ENCODE assay signal across 17 cellular contexts in genomic region chr10:43846968-43847367, GRCh38.
DNase-seq lines count a peak whose midpoint lies in the region; ATAC-seq and TF ChIP-seq lines count a peak whose summit lies in the region.
"Had no signal": no experiment of that assay in that cellular context is flagged by ENCODE, and none has a peak within 500 bp of the region (broad histone marks: within the 10 kb centered on the region; RNA-seq: fewer than 3 reads in every experiment).

No MANE protein-coding gene starts in this region.

- no peak for TF ChIP-seq CTCF in A673 (conservative IDR thresholded peaks at IDR 0.05; ENCODE audit: low read depth, low read length)
- no peak for TF ChIP-seq CTCF in IMR-90 (conservative IDR thresholded peaks at IDR 0.05; ENCODE audit: low read depth, low read length)
- no peak for TF ChIP-seq CTCF in nephron (IDR thresholded peaks at IDR 0.05; ENCODE audit: unreplicated experiment in 3 of 3)

- intact Hi-C loops in A673 (cut with micrococcal nuclease; ENCODE audit: unreplicated experiment) = no loop called here
- intact Hi-C loops in IMR-90 (cut with micrococcal nuclease) = no loop called here

- no peak overlapping the region for H4K5ac ChIP-seq in IMR-90 (ENCODE audit: low read depth, low read length)

- H3K9me3 ChIP-seq in A673 (ENCODE audit: low read depth, low read length, poor library complexity, severe bottlenecking) (no peaks in the 10 kb centered on the region), IMR-90 (ENCODE audit: control insufficient read depth, insufficient read depth, low read length) (no peaks in the 10 kb centered on the region)

- H3K36me3 ChIP-seq in A673 (ENCODE audit: insufficient read depth, low read length, poor library complexity, severe bottlenecking) (no peaks in the 10 kb centered on the region), IMR-90 (ENCODE audit: control insufficient read depth, insufficient read depth, low read length) (no peaks in the 10 kb centered on the region)

- peaks cover 30% of the 10 kb centered on the region for H3K4me1 Mint-ChIP-seq in nephron

- H4K91ac ChIP-seq in IMR-90 (ENCODE audit: insufficient read depth, low read depth, low read length) = no peak overlapping the region

- H3K9ac ChIP-seq in IMR-90 (ENCODE audit: low read depth, low read length) = no peak overlapping the region

- no peak overlapping the region for H2BK5ac ChIP-seq in IMR-90 (ENCODE audit: low read depth, low read length, poor library complexity, severe bottlenecking)

- H3K23ac ChIP-seq in IMR-90 (ENCODE audit: low read depth, low read length) = no peak overlapping the region

- no peak overlapping the region for H2AFZ ChIP-seq in IMR-90 (replicated peaks; ENCODE audit: low read length, poor library complexity)

- H2AK5ac ChIP-seq in IMR-90 (ENCODE audit: low read depth, low read length) = peak overlapping the region; percentile 43; the same call in 1 of the 2 replicates

- H3K79me1 ChIP-seq in IMR-90 (ENCODE audit: low read depth in 1 of 2, low read length in 2 of 2) = no peaks in the 10 kb centered on the region

- WGBS in IMR-90 (ENCODE audit: extremely low coverage in 2 of 2, insufficient read length in 1 of 2), 2 experiments = 89% methylated on average over 3 of the region's 4 CpGs; no CpG with 5 or more reads in 1 of the 2 experiments

- no peak overlapping the region for H3K18ac ChIP-seq in IMR-90 (ENCODE audit: low read depth, low read length)

- H3K4me3 ChIP-seq in A673 (ENCODE audit: low read depth, low read length, poor library complexity, severe bottlenecking) (no peak overlapping the region), IMR-90 (ENCODE audit: insufficient read depth, low read depth, low read length) (no peak overlapping the region)
- H3K4me3 ChIP-seq: skin epidermis had no signal

- H2BK120ac ChIP-seq in IMR-90 (ENCODE audit: low read depth, low read length) = no peak overlapping the region

- peak; percentile 31 for DNase-seq in A673 (ENCODE audit: low spot score)
- DNase-seq in IMR-90 = no peak
- DNase-seq in fibroblast of gingiva (ENCODE audit: low read depth) = peak; percentile 19
- no peak for DNase-seq in activated CD8-positive, alpha-beta memory T cell treated with anti-CD3 and anti-CD28 coated beads for 24 hours
- no peak for DNase-seq in HCEC 1CT
- DNase-seq: activated naive CD4-positive, alpha-beta T cell; anterior cingulate cortex; C1 segment of cervical spinal cord; caudate nucleus; NCI-H187; NCI-H69 had no signal

- no peaks in the 10 kb centered on the region for H4K20me1 ChIP-seq in IMR-90 (ENCODE audit: insufficient read depth, low read length)

- no peaks in the 10 kb centered on the region for H3K9me3 Mint-ChIP-seq in nephron
- H3K9me3 Mint-ChIP-seq: activated T-cell treated with anti-CD3 and anti-CD28 coated beads, Interleukin-2, amount 50 U/mL, for 24 hours; dendritic cell treated with granulocyte-macrophage colony-stimulating factor and Interleukin-4, amounts not matched to agents 40 ng/mL and 50 ng/mL, for 4 days had no signal

- dilution Hi-C loops in IMR-90 (cut with HindIII; ENCODE audit: low sequenced_read_pairs, unreplicated experiment) = no loop called here

- no peak overlapping the region for H2AK9ac ChIP-seq in IMR-90 (replicated peaks; ENCODE audit: low read depth, low read length, poor library complexity)

- no peak overlapping the region for H3K4ac ChIP-seq in IMR-90 (ENCODE audit: low read depth, low read length)

- ATAC-seq in IMR-90 (ENCODE audit: low read depth) = no peak
- no peak for ATAC-seq in HG02588 (IDR thresholded peaks at IDR 0.05; ENCODE audit: unreplicated experiment)

- no peak overlapping the region for H3K27ac ChIP-seq in A673 (ENCODE audit: low read depth, low read length, poor library complexity, severe bottlenecking)
- H3K27ac ChIP-seq in IMR-90 (ENCODE audit: insufficient read depth, low read length) = no peak overlapping the region

- POLR2A ChIA-PET in A673 (lab: Charles Lee; ENCODE audit: low non-redundant PET) = no interaction called here
- POLR2A ChIA-PET in IMR-90 (lab: Charles Lee; ENCODE audit: unreplicated experiment) = no interaction called here

- H3K27me3 Mint-ChIP-seq in nephron (ENCODE audit: low read depth) = peaks cover 5% of the 10 kb centered on the region
- H3K27me3 Mint-ChIP-seq: activated T-cell treated with anti-CD3 and anti-CD28 coated beads, Interleukin-2, amount 50 U/mL, for 24 hours had no signal

- H3K27ac Mint-ChIP-seq in nephron = peak overlapping the region in 2 of 3 experiments; percentile 57 to 84
- H3K27ac Mint-ChIP-seq: dendritic cell treated with granulocyte-macrophage colony-stimulating factor and Interleukin-4, amounts not matched to agents 40 ng/mL and 50 ng/mL, for 4 days; progenitor cell of endocrine pancreas had no signal

- H3K36me3 Mint-ChIP-seq in nephron (ENCODE audit: low read depth) = no peaks in the 10 kb centered on the region

- no peak overlapping the region for H2BK20ac ChIP-seq in IMR-90 (ENCODE audit: low read depth, low read length)

- TF ChIP-seq RAD21 in IMR-90 (IDR thresholded peaks at IDR 0.05; ENCODE audit: low read length) = no peak

- H3K56ac ChIP-seq in IMR-90 (ENCODE audit: extremely low read depth, insufficient read depth, low read length) = no peak overlapping the region

- H3K4me3 Mint-ChIP-seq in nephron = no peak overlapping the region
- H3K4me3 Mint-ChIP-seq: dendritic cell treated with granulocyte-macrophage colony-stimulating factor and Interleukin-4, amounts not matched to agents 40 ng/mL and 50 ng/mL, for 4 days had no signal

- no peak overlapping the region for H2BK15ac ChIP-seq in IMR-90 (ENCODE audit: low read depth, low read length)

- H3K9me1 ChIP-seq in IMR-90 (ENCODE audit: insufficient read depth, low read length) = peaks cover 13% of the 10 kb centered on the region

- peak overlapping the region in 1 of 2 experiments; percentile 75; a peak in 1 of 4 replicates for H4K8ac ChIP-seq in IMR-90 (ENCODE audit: low read depth in 2 of 2, low read length in 2 of 2)

- CTCF ChIA-PET in A673 (lab: Charles Lee) (interaction anchor here (0.5 kb wide), 1 partner anchor 1129 kb away, joined by 3 read pairs; no protein-coding TSS in a partner anchor), IMR-90 (lab: Yijun Ruan, JAX) (no interaction called here)

- H3K27me3 ChIP-seq in A673 (replicated peaks; ENCODE audit: insufficient read depth, low read depth, low read length, poor library complexity) = no peaks in the 10 kb centered on the region
- no peaks in the 10 kb centered on the region for H3K27me3 ChIP-seq in IMR-90 (ENCODE audit: control insufficient read depth, insufficient read depth, low read length)

- TF ChIP-seq POLR2A in IMR-90 (IDR thresholded peaks at IDR 0.05; ENCODE audit: low read depth, low read length) = no peak

- in situ Hi-C loops in IMR-90 (cut with MboI; ENCODE audit: low sequenced_read_pairs) = no loop called here

- no peak overlapping the region for H3K4me2 ChIP-seq in IMR-90 (ENCODE audit: low read depth, low read length)

- peaks cover 9% of the 10 kb centered on the region for H3K4me1 ChIP-seq in A673 (ENCODE audit: insufficient read depth, low read length, poor library complexity, severe bottlenecking)
- H3K4me1 ChIP-seq in IMR-90 (ENCODE audit: control insufficient read depth, insufficient read depth, low read length) = peaks cover 25% of the 10 kb centered on the region

- no peak overlapping the region for H3K14ac ChIP-seq in IMR-90 (replicated peaks; ENCODE audit: low read depth, low read length)

- BruUV-seq in A673 (replicated peaks; lab: Mats Ljungman, UMichigan) = no TSS peak
- no TSS peak for BruUV-seq in IMR-90 (replicated peaks; lab: Mats Ljungman, UMichigan)

TF ChIP-seq in IMR-90, 13 proteins besides CTCF, POLR2A, EP300 and RAD21:
- TF ChIP-seq CHD1 (IDR thresholded peaks at IDR 0.05; ENCODE audit: low read depth, low read length) = no peak
- no peak for TF ChIP-seq CEBPB (IDR thresholded peaks at IDR 0.05; ENCODE audit: low read depth, low read length)
- no peak for TF ChIP-seq ELK1 (IDR thresholded peaks at IDR 0.05; ENCODE audit: borderline replicate concordance, low read depth, low read length)
- no peak for TF ChIP-seq RCOR1 (IDR thresholded peaks at IDR 0.05; ENCODE audit: insufficient replicate concordance, low read length)
- TF ChIP-seq MXI1 (IDR thresholded peaks at IDR 0.05; ENCODE audit: borderline replicate concordance, low read depth, low read length) = no peak
- no peak for TF ChIP-seq NFE2L2 (IDR thresholded peaks at IDR 0.05; ENCODE audit: low read depth, low read length)
- TF ChIP-seq RFX5 (IDR thresholded peaks at IDR 0.05; ENCODE audit: low read depth, low read length) = no peak
- TF ChIP-seq BHLHE40 (IDR thresholded peaks at IDR 0.05; ENCODE audit: low read depth, low read length) = no peak
- TF ChIP-seq FOS (IDR thresholded peaks at IDR 0.05; ENCODE audit: low read depth, low read length) = no peak
- no peak for TF ChIP-seq MAFK (IDR thresholded peaks at IDR 0.05; ENCODE audit: low read depth, low read length)
- TF ChIP-seq MAZ (IDR thresholded peaks at IDR 0.05; ENCODE audit: borderline replicate concordance, low read depth, low read length) = no peak
- TF ChIP-seq, protein P1, sequence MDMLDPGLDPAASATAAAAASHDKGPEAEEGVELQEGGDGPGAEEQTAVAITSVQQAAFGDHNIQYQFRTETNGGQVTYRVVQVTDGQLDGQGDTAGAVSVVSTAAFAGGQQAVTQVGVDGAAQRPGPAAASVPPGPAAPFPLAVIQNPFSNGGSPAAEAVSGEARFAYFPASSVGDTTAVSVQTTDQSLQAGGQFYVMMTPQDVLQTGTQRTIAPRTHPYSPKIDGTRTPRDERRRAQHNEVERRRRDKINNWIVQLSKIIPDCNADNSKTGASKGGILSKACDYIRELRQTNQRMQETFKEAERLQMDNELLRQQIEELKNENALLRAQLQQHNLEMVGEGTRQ (IDR thresholded peaks at IDR 0.05; ENCODE audit: low read depth, low read length) = no peak
- no peak for TF ChIP-seq SMC3 (IDR thresholded peaks at IDR 0.05; ENCODE audit: low read depth, low read length)

Comparison
In these comparisons a context has a peak if more than half of its experiments do, and no peak if none do; other contexts are left out.
1. DNase-seq: peak in A673 (single experiment) and fibroblast of gingiva (single experiment); none in IMR-90 (single experiment), activated CD8-positive, alpha-beta memory T cell treated with anti-CD3 and anti-CD28 coated beads for 24 hours (single experiment) and HCEC 1CT (single experiment).